12 cellular contexts compared by ENCODE assay signal in the genomic region with DNA sequence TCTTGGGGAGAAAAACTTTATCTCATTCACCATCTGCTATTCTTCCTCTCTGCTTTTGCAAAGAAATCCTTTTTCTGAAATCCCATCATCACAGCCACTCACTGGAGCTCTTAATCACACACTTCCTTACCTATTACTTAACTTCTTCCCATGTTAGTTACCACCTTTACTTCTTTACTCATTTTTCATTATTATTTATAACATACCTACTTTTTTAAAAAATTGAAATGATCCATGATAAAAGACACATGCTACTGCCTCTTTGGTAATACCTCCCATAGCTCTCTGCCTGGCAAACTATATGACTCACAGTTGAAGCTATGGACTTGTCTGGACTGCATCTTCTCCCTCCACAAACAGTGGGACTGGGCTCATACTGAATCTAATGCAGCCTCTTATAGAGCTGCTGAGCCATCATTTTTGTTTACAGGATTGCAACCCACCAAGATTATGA.
DNase-seq lines count a peak whose midpoint lies in the region; ATAC-seq and TF ChIP-seq lines count a peak whose summit lies in the region.
"Had no signal": no experiment of that assay in that cellular context is flagged by ENCODE, and none has a peak within 500 bp of the region (broad histone marks: within the 10 kb centered on the region; RNA-seq: fewer than 3 reads in every experiment).

No MANE protein-coding gene starts in this region.

- H2AFZ ChIP-seq in GM23248 = peak overlapping the region; percentile 40; the same call in 1 of the 2 replicates

- H3K9me3 ChIP-seq in BE2C (no peaks in the 10 kb centered on the region), GM23248 (ENCODE audit: low read depth) (no peaks in the 10 kb centered on the region), RWPE2 (ENCODE audit: severe bottlenecking) (no peaks in the 10 kb centered on the region)

- H3K4me3 ChIP-seq in BE2C (ENCODE audit: low read depth, low read length) = no peak overlapping the region
- H3K4me3 ChIP-seq in GM23248 = no peak overlapping the region
- H3K4me3 ChIP-seq in RWPE2 (ENCODE audit: severe bottlenecking) = no peak overlapping the region
- H3K4me3 ChIP-seq: tibial nerve had no signal

- H3K4me2 ChIP-seq in GM23248 (ENCODE audit: unreplicated experiment) = peak overlapping the region; percentile 26
- H3K4me2 ChIP-seq: KMS-11 had no signal

- no peak overlapping the region for H3K9ac ChIP-seq in GM23248
- H3K9ac ChIP-seq: KMS-11 had no signal

- ATAC-seq in RWPE2 (ENCODE audit: low read depth) (peak; percentile 100), HG02763 (IDR thresholded peaks at IDR 0.05; ENCODE audit: unreplicated experiment) (no peak)

- H3K36me3 ChIP-seq in BE2C = no peaks in the 10 kb centered on the region
- H3K36me3 ChIP-seq in GM23248 (ENCODE audit: low read depth) = no peaks in the 10 kb centered on the region
- no peaks in the 10 kb centered on the region for H3K36me3 ChIP-seq in RWPE2 (ENCODE audit: low read depth)
- H3K36me3 ChIP-seq: tibial nerve had no signal

- in situ Hi-C loops in GM23248 (cut with MboI) = no loop called here

- no peaks in the 10 kb centered on the region for H3K27me3 ChIP-seq in BE2C
- no peaks in the 10 kb centered on the region for H3K27me3 ChIP-seq in GM23248 (replicated peaks; ENCODE audit: insufficient read depth)
- no peaks in the 10 kb centered on the region for H3K27me3 ChIP-seq in RWPE2 (ENCODE audit: insufficient read depth, poor library complexity, severe bottlenecking)
- H3K27me3 ChIP-seq: tibial nerve had no signal

- no peak for TF ChIP-seq CTCF in BE2C (IDR thresholded peaks at IDR 0.05; ENCODE audit: low read depth, low read length)
- TF ChIP-seq CTCF in RWPE2 (IDR thresholded peaks at IDR 0.05; ENCODE audit: poor library complexity, severe bottlenecking) = no peak

- H3F3A ChIP-seq in GM23248 (ENCODE audit: insufficient read depth) = peaks cover 21% of the 10 kb centered on the region

- H3K9me2 ChIP-seq in GM23248 (ENCODE audit: insufficient read depth) = no peaks in the 10 kb centered on the region

- H3K79me2 ChIP-seq in GM23248 (ENCODE audit: insufficient read depth) = no peaks in the 10 kb centered on the region

- H3K27ac ChIP-seq in GM23248 = peak overlapping the region; percentile 35
- peak overlapping the region; percentile 36 for H3K27ac ChIP-seq in RWPE2 (ENCODE audit: poor library complexity, severe bottlenecking)
- H3K27ac ChIP-seq: KMS-11, tibial nerve had no signal

- no peaks in the 10 kb centered on the region for H4K20me1 ChIP-seq in GM23248 (ENCODE audit: insufficient read depth)

- peak; percentile 24 for DNase-seq in BE2C
- peak; percentile 82 for DNase-seq in GM23248
- DNase-seq in RWPE2 (ENCODE audit: low spot score) = no peak
- DNase-seq in hepatic stellate cell (ENCODE audit: low spot score) = peak; percentile 19
- no peak for DNase-seq in NCI-H2081 treated with DMSO at 0.1 percent for 48 hours (lab: John Stamatoyannopoulos, UW)
- no peak for DNase-seq in HK-2 (ENCODE audit: unreplicated experiment)
- no peak for DNase-seq in NCI-H2107 (lab: John Stamatoyannopoulos, UW)
- DNase-seq: activated CD8-positive, alpha-beta memory T cell treated with anti-CD3 and anti-CD28 coated beads for 24 hours; DMS79 had no signal

- H3K4me1 ChIP-seq in BE2C (no peaks in the 10 kb centered on the region; the same call in 1 of the 2 replicates), GM23248 (ENCODE audit: insufficient read depth) (peaks cover 22% of the 10 kb centered on the region), RWPE2 (ENCODE audit: insufficient read depth, poor library complexity, severe bottlenecking) (peaks cover 14% of the 10 kb centered on the region)

Comparison
In these comparisons a context has a peak if more than half of its experiments do, and no peak if none do; other contexts are left out.
1. DNase-seq: peak in BE2C (single experiment), GM23248 (single experiment) and hepatic stellate cell (single experiment); none in RWPE2 (single experiment), NCI-H2081 treated with DMSO at 0.1 percent for 48 hours (single experiment), HK-2 (single experiment) and NCI-H2107 (single experiment).